In genomic region chr17:42458497-42459255, GRCh38 we compare ENCODE assay signal across 8 cellular contexts. TPM values are rescaled to one million over a fixed set of nuclear protein-coding genes. Genes with fewer than 3 reads are reported as not detected.
DNase-seq lines count a peak whose midpoint lies in the region; ATAC-seq and TF ChIP-seq lines count a peak whose summit lies in the region.

Gene ATP6V0A1, plus strand, starts transcription at chr17:42458878. Its CDS starts 2,017 bp downstream, at chr17:42460895.

- H3K4me3 Mint-ChIP-seq in activated CD8-positive, alpha-beta T cell treated with anti-CD3 and anti-CD28 coated beads, Interleukin-2, amount 10 ng/mL, durations not matched to agents 7 days and 5 days = peak within 1 kb of the TSS; percentile 79

- CTCF ChIA-PET in activated CD8-positive, alpha-beta T cell treated with anti-CD3 and anti-CD28 coated beads, Interleukin-2, amount 10 ng/mL, durations not matched to agents 7 days and 5 days (lab: Charles Lee) = interaction anchor here (2.6 kb wide), 1 partner anchor 53 kb away, joined by 8 read pairs; no protein-coding TSS in a partner anchor

- no peaks in the 10 kb centered on the region for H3K27me3 ChIP-seq in lower lobe of right lung (ENCODE audit: low read depth)

- no peaks in the 10 kb centered on the region for H3K9me3 Mint-ChIP-seq in activated CD8-positive, alpha-beta T cell treated with anti-CD3 and anti-CD28 coated beads, Interleukin-2, amount 10 ng/mL, durations not matched to agents 7 days and 5 days (ENCODE audit: insufficient read depth)

- no peaks in the 10 kb centered on the region for H3K9me3 ChIP-seq in lower lobe of right lung

- peak within 1 kb of the TSS; percentile 73 for H3K4me3 ChIP-seq in lower lobe of right lung

- POLR2A ChIA-PET in activated CD8-positive, alpha-beta T cell treated with anti-CD3 and anti-CD28 coated beads, Interleukin-2, amount 10 ng/mL, durations not matched to agents 7 days and 5 days (lab: Charles Lee) = interaction anchor here (0.9 kb wide), 1 partner anchor 32 kb away, joined by 7 read pairs; no protein-coding TSS in a partner anchor

- peak within 1 kb of the TSS; percentile 89 for H3K27ac ChIP-seq in lower lobe of right lung

- peak within 1 kb of the TSS; percentile 66 for H3K27ac Mint-ChIP-seq in activated CD8-positive, alpha-beta T cell treated with anti-CD3 and anti-CD28 coated beads, Interleukin-2, amount 10 ng/mL, durations not matched to agents 7 days and 5 days

- peaks cover 41% of the 10 kb centered on the region for H3K4me1 Mint-ChIP-seq in activated CD8-positive, alpha-beta T cell treated with anti-CD3 and anti-CD28 coated beads, Interleukin-2, amount 10 ng/mL, durations not matched to agents 7 days and 5 days (ENCODE audit: low read depth)

- H3K36me3 ChIP-seq in lower lobe of right lung = peaks cover 30% of the 10 kb centered on the region

- H3K27me3 Mint-ChIP-seq in activated CD8-positive, alpha-beta T cell treated with anti-CD3 and anti-CD28 coated beads, Interleukin-2, amount 10 ng/mL, durations not matched to agents 7 days and 5 days (ENCODE audit: low read depth) = peaks cover 16% of the 10 kb centered on the region

- intact Hi-C loops in lower lobe of right lung (cut with DNase I) = no loop called here

- TF ChIP-seq CTCF in AG09319 (IDR thresholded peaks at IDR 0.05; ENCODE audit: low read depth, low read length) = no peak
- no peak for TF ChIP-seq CTCF in lower lobe of right lung (IDR thresholded peaks at IDR 0.05)

- no peaks in the 10 kb centered on the region for H3K36me3 Mint-ChIP-seq in activated CD8-positive, alpha-beta T cell treated with anti-CD3 and anti-CD28 coated beads, Interleukin-2, amount 10 ng/mL, durations not matched to agents 7 days and 5 days (ENCODE audit: low read depth)

- peaks cover 53% of the 10 kb centered on the region for H3K4me1 ChIP-seq in lower lobe of right lung

- peak; percentile 59 for ATAC-seq in HG03457 (IDR thresholded peaks at IDR 0.05; ENCODE audit: unreplicated experiment)
- peak; percentile 88 for ATAC-seq in activated CD8-positive, alpha-beta T cell treated with anti-CD3 and anti-CD28 coated beads, Interleukin-2, amount 10 ng/mL, durations not matched to agents 7 days and 5 days
- ATAC-seq in lower lobe of right lung = peak; percentile 98

- DNase-seq in AG09319 (ENCODE audit: extremely low read depth, low read depth) = peak; percentile 53
- peak; percentile 80 for DNase-seq in GM19238 (ENCODE audit: insufficient read length, low spot score)
- peak; percentile 95 for DNase-seq in NCI-H774 (lab: John Stamatoyannopoulos, UW)
- peak; percentile 91 for DNase-seq in activated CD8-positive, alpha-beta T cell treated with anti-CD3 and anti-CD28 coated beads, Interleukin-2, amount 10 ng/mL, durations not matched to agents 7 days and 5 days
- DNase-seq in effector CD4-positive, alpha-beta T cell = peak; percentile 76
- peak; percentile 96 for DNase-seq in lower lobe of right lung
- peak; percentile 55 to 86 (median 65) for DNase-seq in stimulated activated CD4-positive, alpha-beta T cell treated with anti-CD3 and anti-CD28 coated beads, TNF-alpha, amount 100 ng/mL, for 1 hour (ENCODE audit: low read depth in 3 of 3, low spot score in 1 of 3)

RNA-seq across cellular contexts. Expression of gene ATP6V0A1, which starts in this region (rescaled TPM):
- total RNA-seq in activated CD8-positive, alpha-beta T cell treated with anti-CD3 and anti-CD28 coated beads, Interleukin-2, amount 10 ng/mL, durations not matched to agents 7 days and 5 days = 1 to 10 TPM; 2.1 to 2.2 TPM
- 107 TPM for total RNA-seq in lower lobe of right lung

Comparison
In these comparisons a context has a peak if more than half of its experiments do, and no peak if none do; other contexts are left out.
1. Peak in every context shown above with its lines: DNase-seq, ATAC-seq, H3K4me3 ChIP-seq and H3K27ac ChIP-seq.
2. RNA of gene ATP6V0A1 (total RNA-seq): 107 TPM in lower lobe of right lung (single experiment); 2.1 to 2.2 TPM in activated CD8-positive, alpha-beta T cell treated with anti-CD3 and anti-CD28 coated beads, Interleukin-2, amount 10 ng/mL, durations not matched to agents 7 days and 5 days; every median in the first group is over 10 times any median in the second.